Comparison of ENCODE assay signal across 8 cellular contexts in the genomic region with DNA sequence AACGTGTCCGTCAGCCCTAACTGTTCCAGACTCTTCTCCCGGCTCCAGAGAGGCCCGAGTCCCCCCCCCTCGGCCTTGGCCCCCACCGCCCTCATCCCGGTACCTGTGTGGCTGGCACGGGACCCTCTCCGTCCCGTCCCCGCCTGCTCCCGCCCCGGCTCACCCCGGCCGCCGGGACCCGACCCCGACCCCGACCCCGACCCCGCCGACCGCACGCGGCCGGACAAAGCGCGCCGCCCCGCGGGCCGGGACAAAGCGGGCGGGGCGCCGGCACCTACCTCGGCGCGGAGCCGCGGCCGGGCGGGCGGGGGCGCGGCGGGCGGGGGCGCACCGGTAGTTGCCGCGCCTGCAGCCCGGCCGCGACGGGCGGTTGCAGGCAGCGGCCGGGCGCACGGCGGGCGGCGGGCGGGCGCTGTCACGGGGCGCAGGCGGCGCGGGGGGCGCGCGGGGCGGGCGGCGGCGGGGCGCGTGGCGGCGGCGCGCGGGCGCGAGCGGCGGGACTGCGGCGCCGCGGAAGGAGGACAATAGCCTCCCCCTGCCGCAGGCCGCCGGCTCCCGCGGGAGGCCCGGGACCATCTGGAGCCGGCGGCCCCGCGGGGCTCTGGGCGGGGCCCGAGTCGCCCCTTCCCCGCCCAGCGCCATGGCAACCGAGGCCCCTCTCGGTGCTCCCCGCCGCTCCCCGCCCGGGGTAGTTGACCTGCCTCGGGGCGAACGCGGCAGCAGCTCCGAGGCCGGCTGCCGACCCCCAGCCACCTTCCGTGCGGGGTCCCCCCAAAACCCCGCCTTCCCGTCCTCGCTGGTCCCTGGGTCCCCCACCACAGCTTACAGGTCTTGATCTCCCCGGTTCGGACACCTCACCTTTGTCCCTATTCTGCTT. TPM values are rescaled to one million over a fixed set of nuclear protein-coding genes. Genes with fewer than 3 reads are reported as not detected.
A peak's percentile ranks its signal among the peaks of the same experiment; 100 is the strongest.
DNase-seq lines count a peak whose midpoint lies in the region; ATAC-seq and TF ChIP-seq lines count a peak whose summit lies in the region.

No MANE protein-coding gene starts in this region.

- H3K27me3 ChIP-seq in neuron (ENCODE audit: insufficient read depth, low read length) = no peaks in the 10 kb centered on the region

- CTCF ChIA-PET in OCI-LY7 (lab: Charles Lee; ENCODE audit: unreplicated experiment) = no interaction called here

- POLR2A ChIA-PET in OCI-LY7 (lab: Charles Lee) = interaction anchor here (0.6 kb wide), 1 partner anchor 41 kb away, joined by 3 read pairs; no protein-coding TSS in a partner anchor

- no peaks in the 10 kb centered on the region for H3K9me3 Mint-ChIP-seq in endothelial cell (ENCODE audit: unreplicated experiment)

- H2AFZ ChIP-seq in OCI-LY7 (ENCODE audit: low read length) = peak overlapping the region; percentile 56
- peak overlapping the region; percentile 64 for H2AFZ ChIP-seq in neuron (ENCODE audit: low read depth, low read length)

- TF ChIP-seq CTCF in OCI-LY7 (conservative IDR thresholded peaks at IDR 0.05; ENCODE audit: low read length) (no peak), endothelial cell (IDR thresholded peaks at IDR 0.05; ENCODE audit: unreplicated experiment) (no peak)

- peaks cover 38% of the 10 kb centered on the region for H3K4me1 ChIP-seq in OCI-LY7 (ENCODE audit: insufficient read depth, low read length, poor library complexity, severe bottlenecking)
- H3K4me1 ChIP-seq in neuron (ENCODE audit: insufficient read depth, low read length) = peaks cover 23% of the 10 kb centered on the region

- peaks cover 22% of the 10 kb centered on the region for H3K4me1 Mint-ChIP-seq in endothelial cell (ENCODE audit: unreplicated experiment)

- H3K36me3 ChIP-seq in OCI-LY7 (ENCODE audit: insufficient read depth, low read length) (no peaks in the 10 kb centered on the region), neuron (ENCODE audit: insufficient read depth, low read length) (no peaks in the 10 kb centered on the region)

- no peaks in the 10 kb centered on the region for H3K79me2 ChIP-seq in OCI-LY7 (ENCODE audit: insufficient read depth, low read depth, low read length)

- H3K27ac Mint-ChIP-seq in endothelial cell (ENCODE audit: unreplicated experiment) = no peak overlapping the region

- peaks cover 14% of the 10 kb centered on the region for H3K27me3 Mint-ChIP-seq in endothelial cell (ENCODE audit: unreplicated experiment)

- DNase-seq in NCI-H2196 (lab: John Stamatoyannopoulos, UW; ENCODE audit: unreplicated experiment) (peak; percentile 26), NCI-H2196 treated with DMSO at 0.1 percent for 48 hours (lab: John Stamatoyannopoulos, UW; ENCODE audit: unreplicated experiment) (no peak), OCI-LY7 (ENCODE audit: low spot score) (peak; percentile 49), endothelial cell (ENCODE audit: low spot score) (no peak), T-helper 9 cell (no peak)

- H3K9me3 ChIP-seq in OCI-LY7 (ENCODE audit: low read length) (no peaks in the 10 kb centered on the region), neuron (ENCODE audit: low read length) (no peaks in the 10 kb centered on the region)

- H3K4me3 Mint-ChIP-seq in endothelial cell (ENCODE audit: unreplicated experiment) = peak overlapping the region; percentile 86

- no peak overlapping the region for H3K27ac ChIP-seq in OCI-LY7 (ENCODE audit: low read depth, low read length, poor library complexity, severe bottlenecking)

- peaks cover 4% of the 10 kb centered on the region for H3K36me3 Mint-ChIP-seq in endothelial cell (ENCODE audit: low read depth, unreplicated experiment)

- ATAC-seq in GM19023 (IDR thresholded peaks at IDR 0.05; ENCODE audit: unreplicated experiment) (no peak), GM18517 (IDR thresholded peaks at IDR 0.05; ENCODE audit: unreplicated experiment) (no peak)

- peak overlapping the region; percentile 69 for H3K4me3 ChIP-seq in OCI-LY7 (ENCODE audit: low read depth, low read length, poor library complexity, severe bottlenecking)
- peak overlapping the region; percentile 71 for H3K4me3 ChIP-seq in neuron (ENCODE audit: low read length)

- H3K4me2 ChIP-seq in OCI-LY7 (ENCODE audit: low read length) = peak overlapping the region; percentile 90

- no peaks in the 10 kb centered on the region for H4K20me1 ChIP-seq in OCI-LY7 (ENCODE audit: insufficient read depth, low read length)

- no peaks in the 10 kb centered on the region for H3K9me2 ChIP-seq in OCI-LY7 (ENCODE audit: insufficient read depth, low read length)

- BruUV-seq in OCI-LY7 (replicated peaks; lab: Mats Ljungman, UMichigan) = no TSS peak

- intact Hi-C loops in OCI-LY7 (cut with micrococcal nuclease; ENCODE audit: unreplicated experiment) = no loop called here

RNA-seq across cellular contexts. Expression of a gene that starts 0.9 kb away (rescaled TPM):
- 22.7 and 25.2 TPM in 2 replicates for total RNA-seq in OCI-LY7 (2014; rRNA removed; shearing (Covaris generic))
- total RNA-seq in OCI-LY7 (2022) (13.0 and 16.2 TPM in 2 replicates), endothelial cell (ENCODE audit: unreplicated experiment) (17.1 TPM)

RNA-seq across cellular contexts. Expression of a gene that starts 50.4 kb away (rescaled TPM):
- total RNA-seq in OCI-LY7 (2014; rRNA removed; shearing (Covaris generic)) = 29.1 and 40.0 TPM in 2 replicates
- total RNA-seq in OCI-LY7 (2022) (38.3 and 39.4 TPM in 2 replicates), endothelial cell (ENCODE audit: unreplicated experiment) (29.3 TPM)

Comparison
In these comparisons a context has a peak if more than half of its experiments do, and no peak if none do; other contexts are left out.
1. DNase-seq: peak in NCI-H2196 (single experiment) and OCI-LY7 (single experiment); none in NCI-H2196 treated with DMSO at 0.1 percent for 48 hours (single experiment), endothelial cell (single experiment) and T-helper 9 cell (single experiment).